Comparison of ENCODE assay signal across 19 cellular contexts in genomic region chr2:122545821-122546220, GRCh38.
"Had no signal": no experiment of that assay in that cellular context is flagged by ENCODE, and none has a peak within 500 bp of the region (broad histone marks: within the 10 kb centered on the region; RNA-seq: fewer than 3 reads in every experiment).

No MANE protein-coding gene starts in this region.

- H3K27me3 ChIP-seq: esophagus muscularis mucosa, foreskin keratinocyte, gastroesophageal sphincter, heart left ventricle, left lung had no signal

- H3K36me3 ChIP-seq: esophagus muscularis mucosa, gastroesophageal sphincter, heart left ventricle, left lung, lower lobe of right lung had no signal

- H3K4me1 ChIP-seq: esophagus muscularis mucosa, foreskin keratinocyte, gastroesophageal sphincter, heart left ventricle, left lung, lower lobe of right lung had no signal

- H3K36me3 Mint-ChIP-seq: naive B cell had no signal

- H3K27me3 Mint-ChIP-seq: naive B cell had no signal

- H3K4me1 Mint-ChIP-seq: mesothelial cell of epicardium; naive B cell; naive thymus-derived CD8-positive, alpha-beta T cell had no signal

- H3K27ac ChIP-seq: coronary artery, dorsolateral prefrontal cortex, esophagus muscularis mucosa, foreskin keratinocyte, gastroesophageal sphincter, heart left ventricle, left lung, lower lobe of right lung had no signal

- H3K27ac Mint-ChIP-seq: mesothelial cell of epicardium; naive B cell; naive thymus-derived CD8-positive, alpha-beta T cell had no signal

- H3K4me3 ChIP-seq: coronary artery, dorsolateral prefrontal cortex, esophagus muscularis mucosa, gastroesophageal sphincter, heart left ventricle, left lung, lower lobe of right lung, mucosa of descending colon had no signal

- ATAC-seq: foreskin keratinocyte; gastroesophageal sphincter; heart left ventricle; left cardiac atrium; left lung; left ventricle myocardium superior; lower lobe of right lung; mucosa of descending colon; naive thymus-derived CD8-positive, alpha-beta T cell had no signal

- DNase-seq: dermis blood vessel endothelial cell; dorsolateral prefrontal cortex; effector CD4-positive, alpha-beta T cell; effector memory CD4-positive, alpha-beta T cell; foreskin keratinocyte; heart left ventricle; hippocampal formation; left cardiac atrium; left lung; left ventricle myocardium superior; lower lobe of right lung; mesenchymal stem cell; mucosa of descending colon; naive B cell; naive thymus-derived CD8-positive, alpha-beta T cell had no signal

- H3K4me3 Mint-ChIP-seq: mesothelial cell of epicardium; naive B cell; naive thymus-derived CD8-positive, alpha-beta T cell had no signal
